Comparison of ENCODE assay signal across 16 cellular contexts in the genomic region with DNA sequence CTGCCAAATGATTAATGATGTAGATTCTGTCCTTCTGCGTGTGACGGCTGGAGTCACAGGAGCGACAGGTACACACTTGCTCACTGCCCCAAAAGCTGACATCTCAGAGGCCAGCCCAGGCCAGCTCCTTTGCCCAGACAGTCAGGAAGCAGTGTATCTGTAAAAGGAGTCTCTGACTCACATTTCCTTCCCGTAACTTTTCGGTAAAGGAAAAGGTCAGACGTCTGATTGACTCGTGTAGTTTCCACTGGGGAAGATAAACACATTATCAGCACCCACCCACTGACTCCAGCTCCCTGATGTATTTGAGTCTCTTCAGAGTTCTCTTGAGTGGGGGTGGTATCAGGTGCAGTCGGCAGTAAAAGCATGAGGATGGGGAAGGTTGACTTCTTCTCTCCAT.
DNase-seq lines count a peak whose midpoint lies in the region; ATAC-seq, FAIRE-seq and TF ChIP-seq lines count a peak whose summit lies in the region.
"Had no signal": no experiment of that assay in that cellular context is flagged by ENCODE, and none has a peak within 500 bp of the region (broad histone marks: within the 10 kb centered on the region; RNA-seq: fewer than 3 reads in every experiment).

No MANE protein-coding gene starts in this region.

- no peak for ATAC-seq in HepG2
- ATAC-seq in activated naive CD8-positive, alpha-beta T cell treated with anti-CD3 and anti-CD28 coated beads, Interleukin-2, amount 50 U/mL, for 24 hours: peak; percentile 70
- ATAC-seq in HG03025 (IDR thresholded peaks at IDR 0.05; ENCODE audit: low FRiP score, unreplicated experiment): no peak
- ATAC-seq: stimulated activated memory B cell treated with anti-CD40 and anti-IgM and Interleukin-4, amounts not matched to agents 10 μg/mL and 1 μg/mL and 100 μg/mL, for 72 hours had no signal

- H3K4me3 Mint-ChIP-seq in activated naive CD8-positive, alpha-beta T cell treated with anti-CD3 and anti-CD28 coated beads, Interleukin-2, amount 50 U/mL, for 24 hours: peak overlapping the region; percentile 35
- H3K4me3 Mint-ChIP-seq: stimulated activated memory B cell treated with anti-CD40 and anti-IgM and Interleukin-4, amounts not matched to agents 10 μg/mL and 1 μg/mL and 100 μg/mL, for 72 hours had no signal

- no peak overlapping the region for H3K4me2 ChIP-seq in HepG2 (ENCODE audit: low read depth, low read length)

- no peak overlapping the region for H2AFZ ChIP-seq in HepG2 (ENCODE audit: low read length)

- no peaks in the 10 kb centered on the region for H3K36me3 Mint-ChIP-seq in activated naive CD8-positive, alpha-beta T cell treated with anti-CD3 and anti-CD28 coated beads, Interleukin-2, amount 50 U/mL, for 24 hours (ENCODE audit: low read depth)
- H3K36me3 Mint-ChIP-seq: stimulated activated memory B cell treated with anti-CD40 and anti-IgM and Interleukin-4, amounts not matched to agents 10 μg/mL and 1 μg/mL and 100 μg/mL, for 72 hours had no signal

- TF ChIP-seq POLR2A in HepG2 (IDR thresholded peaks at IDR 0.05; ENCODE audit: insufficient read depth in 1 of 2, low read depth in 2 of 2, low read length in 2 of 2) (no peak), ovary (IDR thresholded peaks at IDR 0.05) (no peak)

- no peaks in the 10 kb centered on the region for H3K27me3 Mint-ChIP-seq in activated naive CD8-positive, alpha-beta T cell treated with anti-CD3 and anti-CD28 coated beads, Interleukin-2, amount 50 U/mL, for 24 hours

- H3K9me3 ChIP-seq in liver (ENCODE audit: control insufficient read depth in 4 of 4, low read length in 3 of 4) (no peaks in the 10 kb centered on the region), HepG2 (ENCODE audit: low read length) (no peaks in the 10 kb centered on the region), ovary (no peaks in the 10 kb centered on the region)
- H3K9me3 ChIP-seq: BE2C had no signal

- TF ChIP-seq CTCF in liver (IDR thresholded peaks at IDR 0.05; ENCODE audit: low read depth, low read length, missing input control): no peak
- no peak for TF ChIP-seq CTCF in HepG2 (CRISPR knock-in tag; IDR thresholded peaks at IDR 0.05)
- TF ChIP-seq CTCF in ovary (IDR thresholded peaks at IDR 0.05): no peak

- DNase-seq in HepG2 (ENCODE audit: low spot score) (no peak), iris pigment epithelial cell (ENCODE audit: low read depth) (peak; percentile 12), posterior vena cava (ENCODE audit: low spot score) (no peak), ovary (no peak), T1000 (lab: John Stamatoyannopoulos, UW) (no peak)
- peak; percentile 8 for DNase-seq in activated naive CD8-positive, alpha-beta T cell treated with anti-CD3 and anti-CD28 coated beads, Interleukin-2, amount 50 U/mL, for 24 hours
- DNase-seq: BE2C; Kasumi-1; NCI-H2029; NCI-H82; SHP77 treated with DMSO at 0.1 percent for 48 hours; stimulated activated CD4-positive, alpha-beta T cell treated with anti-CD3 and anti-CD28 coated beads, Interleukin-4, amount 100 ng/mL, for 1 hour had no signal

- intact Hi-C loops in HepG2 (cut with micrococcal nuclease; ENCODE audit: unreplicated experiment) (no loop called here), posterior vena cava (cut with DNase I) (no loop called here), ovary (cut with DNase I) (loop anchor here in 2 of 4 donors (10.0 kb wide), 2 partner anchors 502 to 512 kb away; no protein-coding TSS in a partner anchor)

- CTCF ChIA-PET in HepG2 (lab: Yijun Ruan, JAX; ENCODE audit: low intra/inter-chr PET ratio, low total read pairs): no interaction called here

- FAIRE-seq in HepG2 (lab: Jason Lieb, UNC): no peak
- FAIRE-seq: GM12891 had no signal

- no peak overlapping the region for H3K9ac ChIP-seq in liver (ENCODE audit: low read depth in 1 of 2, low read length in 2 of 2)
- no peak overlapping the region for H3K9ac ChIP-seq in HepG2 (ENCODE audit: insufficient read depth, low read depth, low read length)

- H3K79me2 ChIP-seq in HepG2 (ENCODE audit: insufficient read depth, low read length): no peaks in the 10 kb centered on the region

- BruUV-seq in HepG2 (replicated peaks; lab: Mats Ljungman, UMichigan): no TSS peak

- no peaks in the 10 kb centered on the region for H4K20me1 ChIP-seq in HepG2 (ENCODE audit: insufficient read depth, low read length)

- POLR2A ChIA-PET in HepG2 (lab: Yijun Ruan, JAX): no interaction called here

- peaks cover 3% of the 10 kb centered on the region for H3K9me3 Mint-ChIP-seq in activated naive CD8-positive, alpha-beta T cell treated with anti-CD3 and anti-CD28 coated beads, Interleukin-2, amount 50 U/mL, for 24 hours
- H3K9me3 Mint-ChIP-seq: stimulated activated memory B cell treated with anti-CD40 and anti-IgM and Interleukin-4, amounts not matched to agents 10 μg/mL and 1 μg/mL and 100 μg/mL, for 72 hours had no signal

- H3K36me3 ChIP-seq in liver (ENCODE audit: control insufficient read depth in 4 of 4, insufficient read depth in 3 of 4, low read depth in 1 of 4, low read length in 3 of 4) (no peaks in the 10 kb centered on the region), HepG2 (replicated peaks in 1 of 2; ENCODE audit: control insufficient read depth in 1 of 2, insufficient read depth in 2 of 2, low read length in 2 of 2) (no peaks in the 10 kb centered on the region), ovary (no peaks in the 10 kb centered on the region)
- H3K36me3 ChIP-seq: BE2C had no signal

- peak overlapping the region; percentile 83 for H3K27ac Mint-ChIP-seq in activated naive CD8-positive, alpha-beta T cell treated with anti-CD3 and anti-CD28 coated beads, Interleukin-2, amount 50 U/mL, for 24 hours
- H3K27ac Mint-ChIP-seq: stimulated activated memory B cell treated with anti-CD40 and anti-IgM and Interleukin-4, amounts not matched to agents 10 μg/mL and 1 μg/mL and 100 μg/mL, for 72 hours had no signal

- no peak overlapping the region for H3K4me3 ChIP-seq in liver (ENCODE audit: low read depth in 1 of 3, low read length in 3 of 3)
- no peak overlapping the region for H3K4me3 ChIP-seq in HepG2 (replicated peaks in 1 of 3; ENCODE audit: insufficient read depth in 1 of 3, low read depth in 2 of 3, low read length in 3 of 3)
- no peak overlapping the region for H3K4me3 ChIP-seq in ovary

- in situ Hi-C loops in HepG2 (cut with HindIII; ENCODE audit: extremely low pct_ligation_motif_present, low pct_unique_long_range_greater_than_20kb): loop anchor here (10.0 kb wide), 1 partner anchor 502 kb away; no protein-coding TSS in a partner anchor

- H3K27me3 ChIP-seq in liver (ENCODE audit: control insufficient read depth in 4 of 4, insufficient read depth in 4 of 4, low read length in 3 of 4) (no peaks in the 10 kb centered on the region), HepG2 (ENCODE audit: control insufficient read depth in 1 of 2, insufficient read depth in 2 of 2, low read length in 2 of 2) (peaks cover 2 to 16% of the 10 kb centered on the region in 2 experiments; a peak in 3 of 5 replicates), ovary (no peaks in the 10 kb centered on the region)

- H3K4me1 Mint-ChIP-seq in activated naive CD8-positive, alpha-beta T cell treated with anti-CD3 and anti-CD28 coated beads, Interleukin-2, amount 50 U/mL, for 24 hours: peaks cover 22% of the 10 kb centered on the region
- H3K4me1 Mint-ChIP-seq: stimulated activated memory B cell treated with anti-CD40 and anti-IgM and Interleukin-4, amounts not matched to agents 10 μg/mL and 1 μg/mL and 100 μg/mL, for 72 hours had no signal

- no peak for TF ChIP-seq RAD21 in liver (IDR thresholded peaks at IDR 0.05)
- TF ChIP-seq RAD21 in HepG2 (CRISPR knock-in tag; IDR thresholded peaks at IDR 0.05): no peak

- H3K4me1 ChIP-seq in liver (ENCODE audit: control insufficient read depth in 4 of 4, insufficient read depth in 4 of 4, low read length in 3 of 4): no peaks in the 10 kb centered on the region
- no peaks in the 10 kb centered on the region for H3K4me1 ChIP-seq in HepG2 (ENCODE audit: insufficient read depth, low read length)
- H3K4me1 ChIP-seq in ovary (ENCODE audit: insufficient read depth): no peaks in the 10 kb centered on the region
- H3K4me1 ChIP-seq: BE2C had no signal

- H3K27ac ChIP-seq in liver (ENCODE audit: low read depth in 1 of 2, low read length in 2 of 2) (no peak overlapping the region), HepG2 (ENCODE audit: extremely low read length, insufficient read depth, low read length) (no peak overlapping the region), ovary (no peak overlapping the region)

- TF ChIP-seq EP300 in HepG2 (IDR thresholded peaks at IDR 0.05; ENCODE audit: low read depth in 2 of 2, low read length in 2 of 2): no peak
- no peak for TF ChIP-seq EP300 in HepG2 (CRISPR knock-in tag; IDR thresholded peaks at IDR 0.05; ENCODE audit: borderline replicate concordance)
- no peak for TF ChIP-seq EP300 in ovary (IDR thresholded peaks at IDR 0.05)

- WGBS in liver: 68% methylated on average over 8 of the region's 8 CpGs
- 31% methylated on average over 6 of the region's 8 CpGs for WGBS in HepG2 (ENCODE audit: low lambda C conversion rate)
- WGBS in ovary, 3 donors: 76 to 82% (median 79%) methylated on average over 8 of the region's 8 CpGs

TF ChIP-seq in HepG2, 621 proteins besides CTCF, POLR2A, EP300 and RAD21 (continues in another document):
- no peak for TF ChIP-seq ZNF629 (CRISPR knock-in tag; conservative IDR thresholded peaks at IDR 0.05)
- no peak for TF ChIP-seq MYC (CRISPR knock-in tag; IDR thresholded peaks at IDR 0.05; ENCODE audit: borderline replicate concordance)
- no peak for TF ChIP-seq ZKSCAN5 (CRISPR knock-in tag; IDR thresholded peaks at IDR 0.05)
- TF ChIP-seq KMT2B (CRISPR knock-in tag; IDR thresholded peaks at IDR 0.05): no peak
- TF ChIP-seq, protein P1, sequence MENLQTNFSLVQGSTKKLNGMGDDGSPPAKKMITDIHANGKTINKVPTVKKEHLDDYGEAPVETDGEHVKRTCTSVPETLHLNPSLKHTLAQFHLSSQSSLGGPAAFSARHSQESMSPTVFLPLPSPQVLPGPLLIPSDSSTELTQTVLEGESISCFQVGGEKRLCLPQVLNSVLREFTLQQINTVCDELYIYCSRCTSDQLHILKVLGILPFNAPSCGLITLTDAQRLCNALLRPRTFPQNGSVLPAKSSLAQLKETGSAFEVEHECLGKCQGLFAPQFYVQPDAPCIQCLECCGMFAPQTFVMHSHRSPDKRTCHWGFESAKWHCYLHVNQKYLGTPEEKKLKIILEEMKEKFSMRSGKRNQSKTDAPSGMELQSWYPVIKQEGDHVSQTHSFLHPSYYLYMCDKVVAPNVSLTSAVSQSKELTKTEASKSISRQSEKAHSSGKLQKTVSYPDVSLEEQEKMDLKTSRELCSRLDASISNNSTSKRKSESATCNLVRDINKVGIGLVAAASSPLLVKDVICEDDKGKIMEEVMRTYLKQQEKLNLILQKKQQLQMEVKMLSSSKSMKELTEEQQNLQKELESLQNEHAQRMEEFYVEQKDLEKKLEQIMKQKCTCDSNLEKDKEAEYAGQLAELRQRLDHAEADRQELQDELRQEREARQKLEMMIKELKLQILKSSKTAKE (CRISPR knock-in tag; IDR thresholded peaks at IDR 0.05; ENCODE audit: borderline replicate concordance): no peak
- no peak for TF ChIP-seq BORCS8-MEF2B (CRISPR knock-in tag; IDR thresholded peaks at IDR 0.05)

Comparison
In these comparisons a context has a peak if more than half of its experiments do, and no peak if none do; other contexts are left out.
1. DNase-seq: peak in activated naive CD8-positive, alpha-beta T cell treated with anti-CD3 and anti-CD28 coated beads, Interleukin-2, amount 50 U/mL, for 24 hours (single experiment) and iris pigment epithelial cell (single experiment); none in HepG2 (single experiment), posterior vena cava (single experiment), ovary (0 of 5) and T1000 (single experiment).